In the genomic region with DNA sequence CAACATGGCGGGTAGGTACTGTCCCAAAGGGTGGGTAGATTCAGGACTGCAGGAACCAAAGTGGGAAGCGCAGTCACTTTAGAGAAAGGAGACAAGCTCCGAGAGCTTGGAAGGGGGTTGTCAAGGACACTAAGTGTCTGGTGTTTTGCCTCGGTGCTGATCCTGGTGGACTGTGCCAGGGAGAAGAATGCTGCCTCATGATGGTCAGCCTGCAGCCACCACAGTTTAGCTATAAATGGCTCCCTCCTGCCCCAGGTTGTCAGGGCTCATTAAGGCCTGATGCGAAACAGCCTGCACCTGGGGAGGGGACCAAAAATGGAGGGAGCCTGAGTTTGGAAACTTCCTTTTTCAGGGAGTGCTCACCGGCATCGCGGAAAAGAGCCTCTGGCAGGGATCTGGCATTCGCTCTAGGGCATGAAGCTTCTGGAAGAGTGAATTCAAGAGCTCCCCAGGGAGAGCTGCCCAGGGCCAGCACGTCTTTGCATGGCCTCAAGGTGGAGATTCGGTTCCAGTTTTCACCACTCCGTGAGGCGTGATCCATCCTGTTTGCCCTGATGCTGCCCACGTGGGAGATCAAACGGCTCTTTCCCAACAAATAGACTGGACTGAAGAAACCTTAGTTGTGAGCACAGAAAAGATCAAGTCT, we compare ENCODE assay signal across 11 cellular contexts.
A peak's percentile ranks its signal among the peaks of the same experiment; 100 is the strongest.
DNase-seq lines count a peak whose midpoint lies in the region; ATAC-seq and TF ChIP-seq lines count a peak whose summit lies in the region.
"Had no signal": no experiment of that assay in that cellular context is flagged by ENCODE, and none has a peak within 500 bp of the region (broad histone marks: within the 10 kb centered on the region; RNA-seq: fewer than 3 reads in every experiment).

No MANE protein-coding gene starts in this region.

- whole genome bisulfite sequencing in H9 (ENCODE audit: extremely low coverage, insufficient read length, low lambda C conversion rate), result no CpG with 5 or more reads among the region's 15 CpGs
- 78 to 82% methylated on average over 12 to 15 of the region's 15 CpGs for WGBS in endodermal cell (ENCODE audit: insufficient coverage in 1 of 2, insufficient read length in 1 of 2), 2 experiments
- WGBS in body of pancreas, 2 donors, result 80 to 82% methylated on average over 15 of the region's 15 CpGs

- no peak overlapping the region for H3K4ac ChIP-seq in H9 (ENCODE audit: low read depth, low read length)

- no peak overlapping the region for H2BK15ac ChIP-seq in H9 (ENCODE audit: low read depth, low read length)

- H4K5ac ChIP-seq in H9 (ENCODE audit: insufficient read length, low read depth, low read length), result no peak overlapping the region

- H3K27ac Mint-ChIP-seq in H9, result peak overlapping the region; percentile 12 to 71 (median 58); a peak in 5 of 7 replicates
- H3K27ac Mint-ChIP-seq in endodermal cell, result peak overlapping the region; percentile 19
- H3K27ac Mint-ChIP-seq in neural progenitor cell, result peak overlapping the region; percentile 40
- H3K27ac Mint-ChIP-seq: activated CD8-positive, alpha-beta memory T cell treated with anti-CD3 and anti-CD28 coated beads, Interleukin-2, amount 10 ng/mL, durations not matched to agents 7 days and 5 days had no signal

- H3K27ac ChIP-seq in H9 (ENCODE audit: insufficient read length, low read depth, low read length), result no peak overlapping the region
- no peak overlapping the region for H3K27ac ChIP-seq in endodermal cell (ENCODE audit: low read depth, low read length)
- H3K27ac ChIP-seq in neural progenitor cell, result no peak overlapping the region
- H3K27ac ChIP-seq in body of pancreas, result no peak overlapping the region
- H3K27ac ChIP-seq in left lung, result no peak overlapping the region

- no peak overlapping the region for H2BK20ac ChIP-seq in H9 (ENCODE audit: low read depth, low read length, poor library complexity, severe bottlenecking)

- no peak for ATAC-seq in body of pancreas
- ATAC-seq in HG03469 (IDR thresholded peaks at IDR 0.05; ENCODE audit: unreplicated experiment), result no peak
- no peak for ATAC-seq in left lung
- ATAC-seq: activated CD8-positive, alpha-beta memory T cell treated with anti-CD3 and anti-CD28 coated beads, Interleukin-2, amount 10 ng/mL, durations not matched to agents 7 days and 5 days had no signal

- H3K4me3 ChIP-seq in endodermal cell (ENCODE audit: low read length) (no peak overlapping the region), neural progenitor cell (no peak overlapping the region), body of pancreas (no peak overlapping the region), left lung (no peak overlapping the region)

- H3K27me3 Mint-ChIP-seq in H9 (ENCODE audit: low read depth) (no peaks in the 10 kb centered on the region; the same call in 1 of the 2 replicates), endodermal cell (ENCODE audit: insufficient read depth) (no peaks in the 10 kb centered on the region), neural progenitor cell (ENCODE audit: insufficient read depth, low read depth) (peaks cover 7% of the 10 kb centered on the region)
- H3K27me3 Mint-ChIP-seq: activated CD8-positive, alpha-beta memory T cell treated with anti-CD3 and anti-CD28 coated beads, Interleukin-2, amount 10 ng/mL, durations not matched to agents 7 days and 5 days had no signal

- no peak overlapping the region for H4K8ac ChIP-seq in H9 (replicated peaks; ENCODE audit: insufficient read length, low read depth, low read length)

- peaks cover 8% of the 10 kb centered on the region for H3K79me1 ChIP-seq in H9 (ENCODE audit: insufficient read depth, low read depth, low read length, poor library complexity, severe bottlenecking)

- no peaks in the 10 kb centered on the region for H3K36me3 ChIP-seq in endodermal cell (ENCODE audit: control insufficient read depth, insufficient read depth, low read length)
- H3K36me3 ChIP-seq in neural progenitor cell, result no peaks in the 10 kb centered on the region
- H3K36me3 ChIP-seq in body of pancreas (replicated peaks in 1 of 2; ENCODE audit: insufficient read depth in 1 of 2, low read depth in 2 of 2), result no peaks in the 10 kb centered on the region
- peaks cover 0 to 5% of the 10 kb centered on the region in 2 donors for H3K36me3 ChIP-seq in left lung

- H3K23me2 ChIP-seq in H9 (ENCODE audit: insufficient read length, low read depth, low read length, poor library complexity, severe bottlenecking), result no peaks in the 10 kb centered on the region

- H3K4me3 Mint-ChIP-seq in H9 (no peak overlapping the region; a peak in 1 of 5 replicates), endodermal cell (no peak overlapping the region), neural progenitor cell (no peak overlapping the region)
- H3K4me3 Mint-ChIP-seq: activated CD8-positive, alpha-beta memory T cell treated with anti-CD3 and anti-CD28 coated beads, Interleukin-2, amount 10 ng/mL, durations not matched to agents 7 days and 5 days had no signal

- TF ChIP-seq POLR2A in body of pancreas (IDR thresholded peaks at IDR 0.05), result no peak

- no peaks in the 10 kb centered on the region for H4K20me1 ChIP-seq in H9 (ENCODE audit: control insufficient read depth, insufficient read depth, insufficient read length)
- peaks cover 4% of the 10 kb centered on the region for H4K20me1 ChIP-seq in neural progenitor cell (ENCODE audit: low read depth)

- peaks cover 15 to 40% (median 21%) of the 10 kb centered on the region in 3 experiments; a peak in 6 of 7 replicates for H3K36me3 Mint-ChIP-seq in H9 (ENCODE audit: insufficient read depth in 1 of 3, low read depth in 3 of 3)
- H3K36me3 Mint-ChIP-seq in endodermal cell (ENCODE audit: low read depth), result peaks cover 28% of the 10 kb centered on the region
- peaks cover 15% of the 10 kb centered on the region for H3K36me3 Mint-ChIP-seq in neural progenitor cell

- no peak overlapping the region for H2AK5ac ChIP-seq in H9 (ENCODE audit: insufficient read length, low read length)

- H3K9ac ChIP-seq in H9 (ENCODE audit: extremely low read depth, insufficient read length, low read length) (no peak overlapping the region), endodermal cell (ENCODE audit: extremely low read depth, low read length, poor library complexity, severe bottlenecking) (no peak overlapping the region), neural progenitor cell (no peak overlapping the region)

- H2BK120ac ChIP-seq in H9 (ENCODE audit: low read depth, low read length, poor library complexity, severe bottlenecking), result no peak overlapping the region

- H3K4me1 ChIP-seq in H9 (ENCODE audit: insufficient read depth, low read length), result peaks cover 4% of the 10 kb centered on the region; the same call in 1 of the 2 replicates
- no peaks in the 10 kb centered on the region for H3K4me1 ChIP-seq in endodermal cell (ENCODE audit: control insufficient read depth, insufficient read depth, low read length)
- peaks cover 3% of the 10 kb centered on the region for H3K4me1 ChIP-seq in neural progenitor cell
- no peaks in the 10 kb centered on the region for H3K4me1 ChIP-seq in body of pancreas
- H3K4me1 ChIP-seq in left lung, result peaks cover 4 to 5% of the 10 kb centered on the region in 2 donors

- H2AFZ ChIP-seq in H9 (ENCODE audit: low read length) (no peak overlapping the region), neural progenitor cell (replicated peaks) (no peak overlapping the region)

- no peak overlapping the region for H3K18ac ChIP-seq in H9 (ENCODE audit: insufficient read length, low read depth, low read length)

- H3K4me1 Mint-ChIP-seq in H9 (peaks cover 32 to 37% of the 10 kb centered on the region in 2 experiments), endodermal cell (peaks cover 9% of the 10 kb centered on the region), neural progenitor cell (no peaks in the 10 kb centered on the region)

- H2BK5ac ChIP-seq in H9 (ENCODE audit: insufficient read length, low read length), result no peak overlapping the region

- H3K9me3 ChIP-seq in H9 (ENCODE audit: control insufficient read depth, low read depth, low read length), result no peaks in the 10 kb centered on the region
- no peaks in the 10 kb centered on the region for H3K9me3 ChIP-seq in endodermal cell (ENCODE audit: control insufficient read depth, low read length)
- no peaks in the 10 kb centered on the region for H3K9me3 ChIP-seq in neural progenitor cell (ENCODE audit: low read depth)
- H3K9me3 ChIP-seq in body of pancreas, result no peaks in the 10 kb centered on the region
- no peaks in the 10 kb centered on the region for H3K9me3 ChIP-seq in left lung

- peaks cover 0 to 3% of the 10 kb centered on the region in 2 experiments; a peak in 2 of 5 replicates for H3K9me3 Mint-ChIP-seq in H9
- no peaks in the 10 kb centered on the region for H3K9me3 Mint-ChIP-seq in endodermal cell
- H3K9me3 Mint-ChIP-seq in neural progenitor cell, result peaks cover 6% of the 10 kb centered on the region

- H3F3A ChIP-seq in neural progenitor cell (ENCODE audit: low read depth), result no peaks in the 10 kb centered on the region

- no peak overlapping the region for H4K91ac ChIP-seq in H9 (ENCODE audit: insufficient read length, low read depth, low read length)

- no peak overlapping the region for H3T11ph ChIP-seq in H9 (ENCODE audit: low read length)

- H3K14ac ChIP-seq in H9 (ENCODE audit: insufficient read depth, low read length), result no peak overlapping the region

- DNase-seq in H9 (peak; percentile 48), NCI-H446 treated with DMSO at 0.1 percent for 48 hours (lab: John Stamatoyannopoulos, UW) (peak; percentile 37), endodermal cell (peak; percentile 58), neural progenitor cell (ENCODE audit: low spot score) (peak; percentile 17), body of pancreas (no peak), left lung (no peak), epidermal melanocyte (ENCODE audit: insufficient read length, low spot score) (no peak)
- DNase-seq: activated CD8-positive, alpha-beta memory T cell treated with anti-CD3 and anti-CD28 coated beads, Interleukin-2, amount 10 ng/mL, durations not matched to agents 7 days and 5 days; Kasumi-1; T-helper 2 cell had no signal

- H3K4me2 ChIP-seq in H9 (ENCODE audit: insufficient read depth, insufficient read length, low read length) (no peak overlapping the region), neural progenitor cell (no peak overlapping the region)

- intact Hi-C loops in body of pancreas (cut with DNase I) (no loop called here), left lung (cut with DNase I) (no loop called here)

- TF ChIP-seq CTCF in H9 (conservative IDR thresholded peaks at IDR 0.05) (peak; percentile 45; the same call in 2 of the 3 replicates), endodermal cell (conservative IDR thresholded peaks at IDR 0.05) (peak; percentile 59), neural progenitor cell (IDR thresholded peaks at IDR 0.05) (peak; percentile 17), body of pancreas (IDR thresholded peaks at IDR 0.05) (peak in 1 of 7 experiments; percentile 5), left lung (IDR thresholded peaks at IDR 0.05) (no peak)

- no peak overlapping the region for H3K23ac ChIP-seq in H9 (ENCODE audit: insufficient read length, low read depth, low read length)

- no peak overlapping the region for H3K56ac ChIP-seq in H9 (ENCODE audit: insufficient read length, low read depth, low read length)

- no peaks in the 10 kb centered on the region for H3K27me3 ChIP-seq in H9 (ENCODE audit: insufficient read depth, low read length)
- H3K27me3 ChIP-seq in endodermal cell (ENCODE audit: control insufficient read depth, insufficient read depth, low read length, poor library complexity, severe bottlenecking), result no peaks in the 10 kb centered on the region
- H3K27me3 ChIP-seq in neural progenitor cell, result no peaks in the 10 kb centered on the region
- no peaks in the 10 kb centered on the region for H3K27me3 ChIP-seq in body of pancreas
- H3K27me3 ChIP-seq in left lung, result no peaks in the 10 kb centered on the region

- H3K79me2 ChIP-seq in H9 (ENCODE audit: insufficient read depth, low read length), result peaks cover 5% of the 10 kb centered on the region; the same call in 1 of the 2 replicates
- peaks cover 40% of the 10 kb centered on the region for H3K79me2 ChIP-seq in neural progenitor cell (ENCODE audit: low read depth)

- H2BK12ac ChIP-seq in H9 (ENCODE audit: insufficient read length, low read depth, low read length), result no peak overlapping the region

Comparison
In these comparisons a context has a peak if more than half of its experiments do, and no peak if none do; other contexts are left out.
1. DNase-seq: peak in H9 (single experiment), NCI-H446 treated with DMSO at 0.1 percent for 48 hours (single experiment), endodermal cell (single experiment) and neural progenitor cell (single experiment); none in body of pancreas (0 of 4), left lung (0 of 2) and epidermal melanocyte (single experiment).
2. CTCF ChIP-seq: peak in H9 (single experiment), endodermal cell (single experiment) and neural progenitor cell (single experiment); none in left lung (0 of 2).
3. Peak in every context shown above with its lines, with median percentiles within 50 percentile points of each other: H3K27ac Mint-ChIP-seq.